ENCODE assay signal across 8 cellular contexts in genomic region chr4:185395956-185396723, GRCh38. TPM values are rescaled to one million over a fixed set of nuclear protein-coding genes. Genes with fewer than 3 reads are reported as not detected.
DNase-seq lines count a peak whose midpoint lies in the region; ATAC-seq and TF ChIP-seq lines count a peak whose summit lies in the region.

No MANE protein-coding gene starts in this region.

- POLR2A ChIA-PET in GM10248 (lab: Yijun Ruan, JAX) (interaction anchor here (0.7 to 2.1 kb wide), 6 partner anchors 9 to 187 kb away, joined by 3 to 16 read pairs (median 5); partner anchors contain the start of genes SNX25 and UFSP2), SK-N-SH (lab: Yijun Ruan, JAX) (interaction anchor here (0.7 to 2.2 kb wide), 17 partner anchors 8 to 662 kb away, joined by 3 to 14 read pairs (median 4); partner anchors contain the start of genes CENPU, SLC25A4, SNX25 and UFSP2)

- TF ChIP-seq RAD21 in SK-N-SH (IDR thresholded peaks at IDR 0.05; ENCODE audit: low read length): no peak

- H3K4me3 ChIP-seq in SK-N-SH (ENCODE audit: low read depth in 2 of 2, low read length in 1 of 2) (peak overlapping the region; percentile 74 to 78), thymus (ENCODE audit: low read length) (peak overlapping the region; percentile 92)

- H3K4me2 ChIP-seq in SK-N-SH: peak overlapping the region; percentile 99

- H3K4me1 ChIP-seq in SK-N-SH (ENCODE audit: control insufficient read depth in 1 of 2, insufficient read depth in 2 of 2, low read depth in 1 of 2, low read length in 1 of 2) (peaks cover 6 to 8% of the 10 kb centered on the region in 2 experiments; a peak in 3 of 4 replicates), thymus (ENCODE audit: control insufficient read depth, insufficient read depth, low read length) (peaks cover 6% of the 10 kb centered on the region)

- no peaks in the 10 kb centered on the region for H3K27me3 ChIP-seq in SK-N-SH (ENCODE audit: insufficient read depth)
- H3K27me3 ChIP-seq in thymus (ENCODE audit: control insufficient read depth, insufficient read depth): no peaks in the 10 kb centered on the region

- H3K4me3 Mint-ChIP-seq in activated naive CD8-positive, alpha-beta T cell: peak overlapping the region; percentile 96
- H3K4me3 Mint-ChIP-seq in osteocyte (ENCODE audit: unreplicated experiment): peak overlapping the region; percentile 83

- no peaks in the 10 kb centered on the region for H4K20me1 ChIP-seq in SK-N-SH (ENCODE audit: insufficient read depth)

- peak overlapping the region; percentile 90 for H3K9ac ChIP-seq in SK-N-SH

- no peaks in the 10 kb centered on the region for H3K9me3 Mint-ChIP-seq in activated naive CD8-positive, alpha-beta T cell (ENCODE audit: low read depth)
- H3K9me3 Mint-ChIP-seq in osteocyte (ENCODE audit: unreplicated experiment): peaks cover 3% of the 10 kb centered on the region

- DNase-seq in GM10248 (ENCODE audit: extremely low spot score) (peak; percentile 99), NCI-H1092 (lab: John Stamatoyannopoulos, UW) (peak; percentile 93), SK-N-SH (peak; percentile 99), head of caudate nucleus (peak; percentile 93 to 99 (median 98)), osteocyte (ENCODE audit: extremely low spot score, unreplicated experiment) (peak; percentile 99)

- TF ChIP-seq EP300 in SK-N-SH (IDR thresholded peaks at IDR 0.05; ENCODE audit: borderline replicate concordance in 1 of 2, low read depth in 1 of 2, low read length in 1 of 2): 0 out of 4 replicates have a peak, but pooled peaks of 1 of the 2 experiments have one; percentile 6

- no peak for TF ChIP-seq CTCF in GM10248 (IDR thresholded peaks at IDR 0.05; ENCODE audit: control extremely low read depth, extremely low read depth, low read depth, missing control alignments)
- TF ChIP-seq CTCF in SK-N-SH (IDR thresholded peaks at IDR 0.05): no peak
- TF ChIP-seq CTCF in osteocyte (IDR thresholded peaks at IDR 0.05): no peak

- no peaks in the 10 kb centered on the region for H3K27me3 Mint-ChIP-seq in activated naive CD8-positive, alpha-beta T cell
- H3K27me3 Mint-ChIP-seq in osteocyte (ENCODE audit: unreplicated experiment): no peaks in the 10 kb centered on the region

- H2AFZ ChIP-seq in SK-N-SH (ENCODE audit: low read depth): peak overlapping the region; percentile 74

- H3K79me2 ChIP-seq in SK-N-SH (ENCODE audit: insufficient read depth): 0 out of 2 replicates have a peak, but pooled peaks cover 8% of the 10 kb centered on the region

- H3K36me3 Mint-ChIP-seq in activated naive CD8-positive, alpha-beta T cell: peaks cover 2% of the 10 kb centered on the region
- H3K36me3 Mint-ChIP-seq in osteocyte (ENCODE audit: unreplicated experiment): peaks cover 16% of the 10 kb centered on the region

- no peaks in the 10 kb centered on the region for H3K9me2 ChIP-seq in SK-N-SH

- ATAC-seq in HG02610 (IDR thresholded peaks at IDR 0.05; ENCODE audit: unreplicated experiment): peak; percentile 78

- peaks cover 9% of the 10 kb centered on the region for H3F3A ChIP-seq in SK-N-SH (replicated peaks; ENCODE audit: insufficient read depth)

- 0% methylated on average over 11 of the region's 98 CpGs for WGBS in SK-N-SH (ENCODE audit: low lambda C conversion rate)
- under 1% methylated on average over 98 of the region's 98 CpGs for WGBS in thymus

- intact Hi-C loops in head of caudate nucleus (cut with DNase I): loop anchor here (5.0 kb wide), 1 partner anchor 194 kb away; the partner anchor contains the start of gene CFAP97

- peak overlapping the region; percentile 94 for H3K27ac Mint-ChIP-seq in activated naive CD8-positive, alpha-beta T cell
- H3K27ac Mint-ChIP-seq in osteocyte (ENCODE audit: unreplicated experiment): peak overlapping the region; percentile 94

- no peaks in the 10 kb centered on the region for H3K9me3 ChIP-seq in SK-N-SH
- no peaks in the 10 kb centered on the region for H3K9me3 ChIP-seq in thymus (ENCODE audit: control insufficient read depth)

- H3K4me1 Mint-ChIP-seq in activated naive CD8-positive, alpha-beta T cell (ENCODE audit: low read depth): peaks cover 26% of the 10 kb centered on the region
- H3K4me1 Mint-ChIP-seq in osteocyte (ENCODE audit: unreplicated experiment): peaks cover 23% of the 10 kb centered on the region

- CTCF ChIA-PET in GM10248 (lab: Yijun Ruan, JAX): interaction anchor here (0.8 to 2.2 kb wide), 4 partner anchors 16 to 642 kb away, joined by 3 to 7 read pairs (median 3); no protein-coding TSS in a partner anchor
- CTCF ChIA-PET in SK-N-SH (lab: Yijun Ruan, JAX): interaction anchor here (0.9 to 3.8 kb wide), 5 partner anchors 164 to 641 kb away, joined by 3 to 19 read pairs (median 8); partner anchors contain the start of gene SNX25

- H3K36me3 ChIP-seq in SK-N-SH (replicated peaks in 1 of 2; ENCODE audit: control insufficient read depth in 1 of 2, insufficient read depth in 2 of 2, low read length in 1 of 2) (peaks cover 26 to 29% of the 10 kb centered on the region in 2 experiments), thymus (ENCODE audit: control insufficient read depth, insufficient read depth) (no peaks in the 10 kb centered on the region)

- H3K27ac ChIP-seq in SK-N-SH (ENCODE audit: low read depth in 2 of 2, low read length in 1 of 2) (peak overlapping the region; percentile 94 to 98), thymus (ENCODE audit: low read depth) (peak overlapping the region; percentile 99)

TF ChIP-seq in SK-N-SH, 30 proteins besides CTCF, POLR2A, EP300 and RAD21 (continues in another document):
- peak; percentile 87 for TF ChIP-seq YY1 (IDR thresholded peaks at IDR 0.05; ENCODE audit: low read depth)
- peak; percentile 87 for TF ChIP-seq NRF1 (IDR thresholded peaks at IDR 0.05; ENCODE audit: low read depth, low read length)
- TF ChIP-seq GABPA (IDR thresholded peaks at IDR 0.05; ENCODE audit: low read depth): 0 out of 2 replicates have a peak, but pooled peaks have one; percentile 0
- TF ChIP-seq MEF2A (IDR thresholded peaks at IDR 0.05; ENCODE audit: borderline replicate concordance, low read depth): no peak; the same call in 1 of the 2 replicates
- no peak for TF ChIP-seq NFIC (IDR thresholded peaks at IDR 0.05; ENCODE audit: borderline replicate concordance)
- TF ChIP-seq RXRA (IDR thresholded peaks at IDR 0.05; ENCODE audit: borderline replicate concordance, low read depth): no peak
- no peak for TF ChIP-seq GATA2 (CRISPR knock-in tag; IDR thresholded peaks at IDR 0.05)
- TF ChIP-seq IRF3 (IDR thresholded peaks at IDR 0.05; ENCODE audit: low read depth, low read length): no peak
- no peak for TF ChIP-seq CHD2 (IDR thresholded peaks at IDR 0.05; ENCODE audit: low read length, partially characterized antibody)
- TF ChIP-seq REST (IDR thresholded peaks at IDR 0.05; ENCODE audit: low read depth, low read length): peak; percentile 89
- TF ChIP-seq ELF1 (IDR thresholded peaks at IDR 0.05): no peak; the same call in 1 of the 2 replicates

RNA-seq across cellular contexts. Expression of gene LRP2BP, which starts 0.4 kb away (rescaled TPM):
- polyA plus RNA-seq in SK-N-SH (2012; rRNA removed): 0.30 and 0.52 TPM in 2 replicates
- polyA plus RNA-seq in SK-N-SH (2012; cell fraction: cytosol; rRNA removed): 0.08 and 0.14 TPM in 2 replicates
- 2.5 and 3.8 TPM in 2 replicates for polyA plus RNA-seq in SK-N-SH (2012; cell fraction: nucleus; rRNA removed)
- total RNA-seq in osteocyte: 0.31 and 0.59 TPM in 2 replicates
- polyA plus RNA-seq in thymus: 0.91 TPM

RNA-seq across cellular contexts. Expression of gene ANKRD37, which starts 0.5 kb away (rescaled TPM):
- 10.1 and 11.6 TPM in 2 replicates for polyA plus RNA-seq in SK-N-SH (2012; rRNA removed)
- 9.4 and 11.7 TPM in 2 replicates for polyA plus RNA-seq in SK-N-SH (2012; cell fraction: cytosol; rRNA removed)
- 20.5 and 22.3 TPM in 2 replicates for polyA plus RNA-seq in SK-N-SH (2012; cell fraction: nucleus; rRNA removed)
- total RNA-seq in osteocyte: 4.2 and 5.3 TPM in 2 replicates
- 13.6 TPM for polyA plus RNA-seq in thymus

RNA-seq across cellular contexts. Expression of gene UFSP2, which starts 29.6 kb away (rescaled TPM):
- polyA plus RNA-seq in SK-N-SH (2012; rRNA removed): 15.5 and 17.6 TPM in 2 replicates
- 22.6 and 26.2 TPM in 2 replicates for polyA plus RNA-seq in SK-N-SH (2012; cell fraction: cytosol; rRNA removed)
- 6.9 and 12.0 TPM in 2 replicates for polyA plus RNA-seq in SK-N-SH (2012; cell fraction: nucleus; rRNA removed)
- 26.5 and 28.6 TPM in 2 replicates for total RNA-seq in osteocyte
- polyA plus RNA-seq in thymus: 19.9 TPM

Comparison
In these comparisons a context has a peak if more than half of its experiments do, and no peak if none do; other contexts are left out.
1. Peak in every context shown above with its lines: DNase-seq, ATAC-seq, H3K4me3 ChIP-seq and H3K27ac ChIP-seq.